8 cellular contexts compared by ENCODE assay signal in genomic region chr12:1595026-1595561, GRCh38. TPM values are rescaled to one million over a fixed set of nuclear protein-coding genes. Genes with fewer than 3 reads are reported as not detected.
DNase-seq lines count a peak whose midpoint lies in the region; ATAC-seq and TF ChIP-seq lines count a peak whose summit lies in the region.

No MANE protein-coding gene starts in this region.

- ATAC-seq in stimulated activated naive B cell treated with anti-CD40 and anti-IgM and Interleukin-4, amounts not matched to agents 10 μg/mL and 1 μg/mL and 100 μg/mL, for 72 hours (replicated peaks) = no peak
- ATAC-seq in GM19023 (IDR thresholded peaks at IDR 0.05; ENCODE audit: unreplicated experiment) = no peak

- H3K4me3 ChIP-seq in A673 (ENCODE audit: low read depth, low read length, poor library complexity, severe bottlenecking) = peak overlapping the region; percentile 80
- H3K4me3 ChIP-seq in adrenal gland = peak overlapping the region in 3 of 4 donors; percentile 35 to 83 (median 54)
- peak overlapping the region; percentile 77 for H3K4me3 ChIP-seq in iPS-20b (ENCODE audit: low read length)

- H3K27me3 ChIP-seq in A673 (replicated peaks; ENCODE audit: insufficient read depth, low read depth, low read length, poor library complexity) = no peaks in the 10 kb centered on the region
- peaks cover 24% of the 10 kb centered on the region; the same call in 1 of the 2 replicates for H3K27me3 ChIP-seq in H9 (ENCODE audit: insufficient read depth, low read length)
- no peaks in the 10 kb centered on the region for H3K27me3 ChIP-seq in adrenal gland
- H3K27me3 ChIP-seq in iPS-20b (ENCODE audit: insufficient read depth, low read length) = peaks cover 69% of the 10 kb centered on the region

- no peak overlapping the region for H2BK20ac ChIP-seq in H9 (ENCODE audit: low read depth, low read length, poor library complexity, severe bottlenecking)

- H3K4ac ChIP-seq in H9 (ENCODE audit: low read depth, low read length) = no peak overlapping the region

- no peak overlapping the region for H3K56ac ChIP-seq in H9 (ENCODE audit: insufficient read length, low read depth, low read length)

- H4K5ac ChIP-seq in H9 (ENCODE audit: insufficient read length, low read depth, low read length) = no peak overlapping the region

- CTCF ChIA-PET in A673 (lab: Charles Lee) = no interaction called here

- no peak for DNase-seq in A673 (ENCODE audit: low spot score)
- no peak for DNase-seq in H9
- DNase-seq in adrenal gland = no peak
- no peak for DNase-seq in stimulated activated naive B cell treated with anti-CD40 and anti-IgM and Interleukin-4, amounts not matched to agents 10 μg/mL and 1 μg/mL and 100 μg/mL, for 72 hours
- no peak for DNase-seq in NCI-H524 (lab: John Stamatoyannopoulos, UW)
- DNase-seq in AG08395 (ENCODE audit: low spot score) = no peak

- H3K27ac ChIP-seq in A673 (ENCODE audit: low read depth, low read length, poor library complexity, severe bottlenecking) (peak overlapping the region; percentile 88), H9 (ENCODE audit: insufficient read length, low read depth, low read length) (no peak overlapping the region), adrenal gland (peak overlapping the region; percentile 54 to 98 (median 78)), iPS-20b (ENCODE audit: low read length) (no peak overlapping the region)

- peak overlapping the region; percentile 75 to 89 for H3K4me3 Mint-ChIP-seq in H9
- H3K4me3 Mint-ChIP-seq in stimulated activated naive B cell treated with anti-CD40 and anti-IgM and Interleukin-4, amounts not matched to agents 10 μg/mL and 1 μg/mL and 100 μg/mL, for 72 hours = peak overlapping the region; percentile 91 to 92

- H4K8ac ChIP-seq in H9 (replicated peaks; ENCODE audit: insufficient read length, low read depth, low read length) = no peak overlapping the region

- H3K27me3 Mint-ChIP-seq in H9 (ENCODE audit: low read depth) = peaks cover 55% of the 10 kb centered on the region
- no peaks in the 10 kb centered on the region for H3K27me3 Mint-ChIP-seq in stimulated activated naive B cell treated with anti-CD40 and anti-IgM and Interleukin-4, amounts not matched to agents 10 μg/mL and 1 μg/mL and 100 μg/mL, for 72 hours

- peak overlapping the region in 2 of 3 experiments; percentile 52 to 61; a peak in 3 of 7 replicates for H3K27ac Mint-ChIP-seq in H9
- peak overlapping the region; percentile 96 for H3K27ac Mint-ChIP-seq in stimulated activated naive B cell treated with anti-CD40 and anti-IgM and Interleukin-4, amounts not matched to agents 10 μg/mL and 1 μg/mL and 100 μg/mL, for 72 hours

- POLR2A ChIA-PET in A673 (lab: Charles Lee; ENCODE audit: low non-redundant PET) = no interaction called here

- H3K9me3 ChIP-seq in A673 (ENCODE audit: low read depth, low read length, poor library complexity, severe bottlenecking) (no peaks in the 10 kb centered on the region), H9 (ENCODE audit: control insufficient read depth, low read depth, low read length) (no peaks in the 10 kb centered on the region), adrenal gland (replicated peaks in 1 of 3) (no peaks in the 10 kb centered on the region), iPS-20b (ENCODE audit: insufficient read depth, low read depth, low read length) (no peaks in the 10 kb centered on the region)

- H2BK12ac ChIP-seq in H9 (ENCODE audit: insufficient read length, low read depth, low read length) = no peak overlapping the region

- no peaks in the 10 kb centered on the region for H3K79me2 ChIP-seq in H9 (ENCODE audit: insufficient read depth, low read length)

- no peak for TF ChIP-seq POLR2A in adrenal gland (IDR thresholded peaks at IDR 0.05)

- no peak overlapping the region for H3K18ac ChIP-seq in H9 (ENCODE audit: insufficient read length, low read depth, low read length)

- intact Hi-C loops in A673 (cut with micrococcal nuclease; ENCODE audit: unreplicated experiment) = loop anchor here (10.0 kb wide), 1 partner anchor 840 kb away; the partner anchor contains the start of gene WNK1
- intact Hi-C loops in adrenal gland (cut with DNase I) = no loop called here

- no peak for TF ChIP-seq CTCF in A673 (conservative IDR thresholded peaks at IDR 0.05; ENCODE audit: low read depth, low read length)
- no peak for TF ChIP-seq CTCF in H9 (conservative IDR thresholded peaks at IDR 0.05)
- no peak for TF ChIP-seq CTCF in adrenal gland (IDR thresholded peaks at IDR 0.05)

- peaks cover 0 to 2% (median 0%) of the 10 kb centered on the region in 3 experiments; a peak in 1 of 7 replicates for H3K36me3 Mint-ChIP-seq in H9 (ENCODE audit: insufficient read depth in 1 of 3, low read depth in 3 of 3)
- peaks cover 13 to 29% of the 10 kb centered on the region in 2 donors for H3K36me3 Mint-ChIP-seq in stimulated activated naive B cell treated with anti-CD40 and anti-IgM and Interleukin-4, amounts not matched to agents 10 μg/mL and 1 μg/mL and 100 μg/mL, for 72 hours

- H2AK5ac ChIP-seq in H9 (ENCODE audit: insufficient read length, low read length) = no peak overlapping the region

- no peak overlapping the region for H3K23ac ChIP-seq in H9 (ENCODE audit: insufficient read length, low read depth, low read length)

- no peak overlapping the region for H2BK120ac ChIP-seq in H9 (ENCODE audit: low read depth, low read length, poor library complexity, severe bottlenecking)

- H3K9me3 Mint-ChIP-seq in H9 = peaks cover 0 to 1% of the 10 kb centered on the region in 2 experiments; a peak in 3 of 5 replicates
- no peaks in the 10 kb centered on the region for H3K9me3 Mint-ChIP-seq in stimulated activated naive B cell treated with anti-CD40 and anti-IgM and Interleukin-4, amounts not matched to agents 10 μg/mL and 1 μg/mL and 100 μg/mL, for 72 hours

- H3K23me2 ChIP-seq in H9 (ENCODE audit: insufficient read length, low read depth, low read length, poor library complexity, severe bottlenecking) = peaks cover 27% of the 10 kb centered on the region

- peaks cover 5% of the 10 kb centered on the region for H4K20me1 ChIP-seq in H9 (ENCODE audit: control insufficient read depth, insufficient read depth, insufficient read length)

- H3K4me1 ChIP-seq in A673 (ENCODE audit: insufficient read depth, low read length, poor library complexity, severe bottlenecking) (peaks cover 21% of the 10 kb centered on the region), H9 (ENCODE audit: insufficient read depth, low read length) (peaks cover 8% of the 10 kb centered on the region), adrenal gland (replicated peaks in 1 of 2) (peaks cover 32 to 46% of the 10 kb centered on the region in 2 donors), iPS-20b (ENCODE audit: insufficient read depth, low read length) (peaks cover 30% of the 10 kb centered on the region)

- H3T11ph ChIP-seq in H9 (ENCODE audit: low read length) = no peak overlapping the region

- H3K14ac ChIP-seq in H9 (ENCODE audit: insufficient read depth, low read length) = no peak overlapping the region

- BruUV-seq in A673 (replicated peaks; lab: Mats Ljungman, UMichigan) = no TSS peak

- peaks cover 36 to 43% of the 10 kb centered on the region in 2 experiments for H3K4me1 Mint-ChIP-seq in H9
- H3K4me1 Mint-ChIP-seq in stimulated activated naive B cell treated with anti-CD40 and anti-IgM and Interleukin-4, amounts not matched to agents 10 μg/mL and 1 μg/mL and 100 μg/mL, for 72 hours = peaks cover 32 to 43% of the 10 kb centered on the region in 2 donors

- H3K9ac ChIP-seq in H9 (ENCODE audit: extremely low read depth, insufficient read length, low read length) = no peak overlapping the region
- peak overlapping the region; percentile 17; the same call in 1 of the 2 replicates for H3K9ac ChIP-seq in iPS-20b (ENCODE audit: low read depth, low read length)

- no peak overlapping the region for H4K91ac ChIP-seq in H9 (ENCODE audit: insufficient read length, low read depth, low read length)

- no CpG with 5 or more reads among the region's 19 CpGs for WGBS in H9 (ENCODE audit: extremely low coverage, insufficient read length, low lambda C conversion rate)
- WGBS in adrenal gland, 4 donors = 9 to 12% (median 11%) methylated on average over 19 of the region's 19 CpGs

- H2BK15ac ChIP-seq in H9 (ENCODE audit: low read depth, low read length) = no peak overlapping the region

- no peak overlapping the region for H2BK5ac ChIP-seq in H9 (ENCODE audit: insufficient read length, low read length)

- H3K4me2 ChIP-seq in H9 (ENCODE audit: insufficient read depth, insufficient read length, low read length) = peak overlapping the region; percentile 69

- no peak overlapping the region for H2AFZ ChIP-seq in H9 (ENCODE audit: low read length)

- no peaks in the 10 kb centered on the region for H3K36me3 ChIP-seq in A673 (ENCODE audit: insufficient read depth, low read length, poor library complexity, severe bottlenecking)
- no peaks in the 10 kb centered on the region for H3K36me3 ChIP-seq in adrenal gland (replicated peaks in 1 of 2)
- H3K36me3 ChIP-seq in iPS-20b (ENCODE audit: insufficient read depth, low read depth, low read length) = no peaks in the 10 kb centered on the region

- H3K79me1 ChIP-seq in H9 (ENCODE audit: insufficient read depth, low read depth, low read length, poor library complexity, severe bottlenecking) = no peaks in the 10 kb centered on the region

RNA-seq across cellular contexts. Expression of gene FBXL14, which starts 0.7 kb away (rescaled TPM):
- total RNA-seq in A673 (2021) (19.3 and 21.2 TPM in 2 replicates), H9 (2021) (15.6 and 16.0 TPM in 2 replicates), adrenal gland (10 to 100 TPM; 10.8 to 19.1 (median 13.0) TPM)
- polyA plus RNA-seq in adrenal gland = 1 to 10 TPM; 1.2 to 3.5 (median 1.2) TPM

RNA-seq across cellular contexts. Expression of gene WNT5B, which starts 33.9 kb away (rescaled TPM):
- total RNA-seq in A673 (2021) = 0.34 and 0.59 TPM in 2 replicates
- 0.61 and 1.5 TPM in 2 replicates for total RNA-seq in H9 (2021)
- total RNA-seq in adrenal gland = 10 to 100 TPM in 1 of 8 donors, 1 to 10 TPM in 6, under 1 TPM in 1; 0.97 to 11.1 (median 3.5) TPM
- polyA plus RNA-seq in adrenal gland = 1 to 10 TPM in 2 of 3 donors, under 1 TPM in 1; 0.57 to 1.3 (median 1.2) TPM

Comparison
In these comparisons a context has a peak if more than half of its experiments do, and no peak if none do; other contexts are left out.
1. H3K27ac ChIP-seq: peak in A673 (single experiment) and adrenal gland (5 of 5); none in H9 (single experiment) and iPS-20b (single experiment).
2. Peak in every context shown above with its lines, with median percentiles within 50 percentile points of each other: H3K4me3 ChIP-seq.